In genomic region chr2:219205165-219205538, GRCh38 we compare ENCODE assay signal across 1 cellular context.
TF ChIP-seq lines count a peak whose summit lies in the region.

No MANE protein-coding gene starts in this region.

TF ChIP-seq in A549, 52 proteins besides CTCF, POLR2A, EP300 and RAD21:
- TF ChIP-seq CBX2 (IDR thresholded peaks at IDR 0.05; ENCODE audit: borderline replicate concordance, low read depth): no peak
- TF ChIP-seq CHD4 (IDR thresholded peaks at IDR 0.05; ENCODE audit: borderline replicate concordance): 0 out of 2 replicates have a peak, but pooled peaks have one; percentile 16
